Comparison of ENCODE assay signal across 12 cellular contexts in the genomic region with DNA sequence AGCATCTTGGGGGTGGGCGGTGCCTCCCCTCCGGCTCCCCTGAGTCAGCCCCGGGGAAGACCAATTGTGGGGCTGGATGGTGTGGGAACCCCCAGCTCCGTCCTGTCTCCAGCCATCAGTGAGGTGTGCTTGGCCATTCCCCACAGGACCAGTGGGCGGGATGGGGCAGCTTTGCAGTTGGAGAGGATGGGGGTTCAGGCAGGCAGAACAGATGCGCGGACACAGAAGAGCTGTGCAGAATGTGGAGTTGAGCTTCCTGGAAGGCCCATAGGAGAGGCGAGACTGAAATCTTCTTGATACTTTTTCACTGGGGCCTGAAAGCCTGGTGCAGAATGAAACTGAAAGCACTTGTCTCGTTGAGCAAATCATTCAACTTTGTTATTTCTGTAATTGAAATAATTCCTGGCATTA. TPM values are rescaled to one million over a fixed set of nuclear protein-coding genes. Genes with fewer than 3 reads are reported as not detected.
A peak's percentile ranks its signal among the peaks of the same experiment; 100 is the strongest.
DNase-seq lines count a peak whose midpoint lies in the region; ATAC-seq and TF ChIP-seq lines count a peak whose summit lies in the region.
"Had no signal": no experiment of that assay in that cellular context is flagged by ENCODE, and none has a peak within 500 bp of the region (broad histone marks: within the 10 kb centered on the region; RNA-seq: fewer than 3 reads in every experiment).

No MANE protein-coding gene starts in this region.

- CTCF ChIA-PET in activated CD8-positive, alpha-beta T cell treated with anti-CD3 and anti-CD28 coated beads for 36 hours (lab: Charles Lee) = interaction anchor here (0.9 kb wide), 1 partner anchor 38 kb away, joined by 3 read pairs; no protein-coding TSS in a partner anchor

- H3K36me3 Mint-ChIP-seq in activated naive CD4-positive, alpha-beta T cell treated with anti-CD3 and anti-CD28 coated beads, Interleukin-2, amount 50 U/mL, for 24 hours = no peaks in the 10 kb centered on the region
- peaks cover 3% of the 10 kb centered on the region for H3K36me3 Mint-ChIP-seq in activated CD8-positive, alpha-beta T cell treated with anti-CD3 and anti-CD28 coated beads for 36 hours (ENCODE audit: low read depth)
- H3K36me3 Mint-ChIP-seq in GM23338 (ENCODE audit: low read depth) = no peaks in the 10 kb centered on the region

- H3K79me2 ChIP-seq in osteoblast (ENCODE audit: insufficient read depth, low read length) (peaks cover 33% of the 10 kb centered on the region), GM23338 (replicated peaks; ENCODE audit: insufficient read depth) (no peaks in the 10 kb centered on the region)
- H3K79me2 ChIP-seq: parathyroid adenoma had no signal

- H3K27me3 ChIP-seq in osteoblast (ENCODE audit: insufficient read depth, low read length) (no peaks in the 10 kb centered on the region), GM23338 (ENCODE audit: insufficient read depth) (no peaks in the 10 kb centered on the region)
- H3K27me3 ChIP-seq: ascending aorta had no signal

- H3K9me2 ChIP-seq in GM23338 (ENCODE audit: insufficient read depth) = no peaks in the 10 kb centered on the region

- H3K4me3 ChIP-seq in osteoblast (ENCODE audit: insufficient read depth, low read length) = no peak overlapping the region
- H3K4me3 ChIP-seq in GM23338 = no peak overlapping the region
- H3K4me3 ChIP-seq: ascending aorta had no signal

- H3K27ac ChIP-seq in osteoblast (ENCODE audit: low read depth, low read length) (no peak overlapping the region), GM23338 (ENCODE audit: low read depth) (no peak overlapping the region)
- H3K27ac ChIP-seq: ascending aorta, parathyroid adenoma had no signal

- POLR2A ChIA-PET in activated CD8-positive, alpha-beta T cell treated with anti-CD3 and anti-CD28 coated beads for 36 hours (lab: Charles Lee) = no interaction called here

- H3F3A ChIP-seq in GM23338 (replicated peaks; ENCODE audit: low read depth) = no peaks in the 10 kb centered on the region

- peaks cover 4% of the 10 kb centered on the region for H3K27me3 Mint-ChIP-seq in activated naive CD4-positive, alpha-beta T cell treated with anti-CD3 and anti-CD28 coated beads, Interleukin-2, amount 50 U/mL, for 24 hours
- H3K27me3 Mint-ChIP-seq in activated CD8-positive, alpha-beta T cell treated with anti-CD3 and anti-CD28 coated beads for 36 hours = peaks cover 6% of the 10 kb centered on the region
- peaks cover 7% of the 10 kb centered on the region for H3K27me3 Mint-ChIP-seq in GM23338 (ENCODE audit: insufficient read depth, low read depth, poor library complexity)

- peaks cover 18% of the 10 kb centered on the region for H4K20me1 ChIP-seq in osteoblast (ENCODE audit: insufficient read depth, low read length)
- no peaks in the 10 kb centered on the region for H4K20me1 ChIP-seq in GM23338 (replicated peaks; ENCODE audit: insufficient read depth)

- peaks cover 5% of the 10 kb centered on the region for H3K4me1 Mint-ChIP-seq in activated naive CD4-positive, alpha-beta T cell treated with anti-CD3 and anti-CD28 coated beads, Interleukin-2, amount 50 U/mL, for 24 hours
- peaks cover 8% of the 10 kb centered on the region for H3K4me1 Mint-ChIP-seq in activated CD8-positive, alpha-beta T cell treated with anti-CD3 and anti-CD28 coated beads for 36 hours (ENCODE audit: low read depth)
- peaks cover 22% of the 10 kb centered on the region for H3K4me1 Mint-ChIP-seq in GM23338

- ATAC-seq in activated CD8-positive, alpha-beta T cell treated with anti-CD3 and anti-CD28 coated beads for 36 hours = peak; percentile 39
- ATAC-seq in activated CD4-positive, CD25-positive, alpha-beta regulatory T cell treated with anti-CD3 and anti-CD28 coated beads, Interleukin-2, amount 50 U/mL, for 24 hours = no peak
- ATAC-seq in GM19023 (IDR thresholded peaks at IDR 0.05; ENCODE audit: unreplicated experiment) (no peak), GM23338 (no peak)
- ATAC-seq: HCT116 had no signal

- H3K9me3 Mint-ChIP-seq in activated naive CD4-positive, alpha-beta T cell treated with anti-CD3 and anti-CD28 coated beads, Interleukin-2, amount 50 U/mL, for 24 hours = no peaks in the 10 kb centered on the region
- H3K9me3 Mint-ChIP-seq in activated CD8-positive, alpha-beta T cell treated with anti-CD3 and anti-CD28 coated beads for 36 hours = no peaks in the 10 kb centered on the region
- no peaks in the 10 kb centered on the region for H3K9me3 Mint-ChIP-seq in GM23338

- peak overlapping the region; percentile 55 for H3K4me3 Mint-ChIP-seq in activated naive CD4-positive, alpha-beta T cell treated with anti-CD3 and anti-CD28 coated beads, Interleukin-2, amount 50 U/mL, for 24 hours
- H3K4me3 Mint-ChIP-seq in activated CD8-positive, alpha-beta T cell treated with anti-CD3 and anti-CD28 coated beads for 36 hours = no peak overlapping the region
- H3K4me3 Mint-ChIP-seq in GM23338 = no peak overlapping the region

- H3K4me2 ChIP-seq in osteoblast (ENCODE audit: insufficient read depth, low read length) = no peak overlapping the region
- no peak overlapping the region for H3K4me2 ChIP-seq in GM23338

- H3K36me3 ChIP-seq in osteoblast (ENCODE audit: insufficient read depth, low read length) (peaks cover 3% of the 10 kb centered on the region), GM23338 (ENCODE audit: insufficient read depth) (no peaks in the 10 kb centered on the region)
- H3K36me3 ChIP-seq: ascending aorta had no signal

- no peak for DNase-seq in activated naive CD4-positive, alpha-beta T cell treated with anti-CD3 and anti-CD28 coated beads, Interleukin-2, amount 50 U/mL, for 16 hours
- peak; percentile 33 for DNase-seq in GM19240 (ENCODE audit: insufficient read length, low spot score)
- DNase-seq in activated CD8-positive, alpha-beta T cell treated with anti-CD3 and anti-CD28 coated beads for 36 hours = no peak
- peak; percentile 68 for DNase-seq in osteoblast (ENCODE audit: insufficient read length, low spot score, missing footprints)
- DNase-seq in GM23338 (ENCODE audit: low spot score) = no peak
- DNase-seq: NCI-H2107 had no signal

- H2AFZ ChIP-seq in osteoblast (ENCODE audit: low read length) (no peak overlapping the region), GM23338 (no peak overlapping the region)
- H2AFZ ChIP-seq: parathyroid adenoma had no signal

- no peaks in the 10 kb centered on the region for H3K9me3 ChIP-seq in osteoblast (ENCODE audit: low read depth, low read length)
- H3K9me3 ChIP-seq: ascending aorta had no signal

- H3K27ac Mint-ChIP-seq in activated naive CD4-positive, alpha-beta T cell treated with anti-CD3 and anti-CD28 coated beads, Interleukin-2, amount 50 U/mL, for 24 hours = no peak overlapping the region
- H3K27ac Mint-ChIP-seq in activated CD8-positive, alpha-beta T cell treated with anti-CD3 and anti-CD28 coated beads for 36 hours = no peak overlapping the region
- no peak overlapping the region; the same call in 1 of the 2 replicates for H3K27ac Mint-ChIP-seq in GM23338

- no peak for TF ChIP-seq CTCF in activated CD8-positive, alpha-beta T cell treated with anti-CD3 and anti-CD28 coated beads for 36 hours (IDR thresholded peaks at IDR 0.05)
- TF ChIP-seq CTCF in osteoblast (IDR thresholded peaks at IDR 0.05; ENCODE audit: extremely low read depth, low read depth, low read length) = no peak
- no peak for TF ChIP-seq CTCF in GM23338 (conservative IDR thresholded peaks at IDR 0.05; ENCODE audit: low read depth in 2 of 2)

- intact Hi-C loops in activated CD8-positive, alpha-beta T cell treated with anti-CD3 and anti-CD28 coated beads for 36 hours (cut with micrococcal nuclease) = no loop called here

- peaks cover 6% of the 10 kb centered on the region for H3K4me1 ChIP-seq in osteoblast (ENCODE audit: insufficient read depth, low read length)
- peaks cover 6% of the 10 kb centered on the region for H3K4me1 ChIP-seq in GM23338 (ENCODE audit: insufficient read depth)
- H3K4me1 ChIP-seq: ascending aorta, parathyroid adenoma had no signal

TF ChIP-seq in GM23338, 12 proteins besides CTCF, POLR2A, EP300 and RAD21 (continues in another document):
- TF ChIP-seq NANOG (IDR thresholded peaks at IDR 0.05; ENCODE audit: borderline replicate concordance) (no peak), JUNB (IDR thresholded peaks at IDR 0.05; ENCODE audit: unreplicated experiment) (no peak), ZNF114 (CRISPR knock-in tag; IDR thresholded peaks at IDR 0.05) (no peak), ETS1 (IDR thresholded peaks at IDR 0.05) (no peak), ZNF331 (CRISPR knock-in tag; IDR thresholded peaks at IDR 0.05; ENCODE audit: low read depth) (no peak)

RNA-seq across cellular contexts. Expression of gene PARVB, which starts 23.8 kb away (rescaled TPM):
- 10 to 100 TPM; 71.0 to 73.1 TPM for total RNA-seq in activated CD8-positive, alpha-beta T cell treated with anti-CD3 and anti-CD28 coated beads for 36 hours
- total RNA-seq in osteoblast = 24.5 and 29.3 TPM in 2 replicates
- total RNA-seq in GM23338 (2014; rRNA removed; shearing (Covaris generic)) = 7.7 and 15.5 TPM in 2 replicates
- polyA plus RNA-seq in GM23338 (2016; fragmentation: Nextera tagmentation; extraction: Ambion mirVana) = 4.0 and 4.3 TPM in 2 replicates

Comparison
In these comparisons a context has a peak if more than half of its experiments do, and no peak if none do; other contexts are left out.
1. DNase-seq: peak in GM19240 (single experiment) and osteoblast (single experiment); none in activated naive CD4-positive, alpha-beta T cell treated with anti-CD3 and anti-CD28 coated beads, Interleukin-2, amount 50 U/mL, for 16 hours (single experiment), activated CD8-positive, alpha-beta T cell treated with anti-CD3 and anti-CD28 coated beads for 36 hours (single experiment) and GM23338 (single experiment).